ENCODE assay signal across 7 cellular contexts in genomic region chr3:25033407-25034029, GRCh38.
DNase-seq lines count a peak whose midpoint lies in the region; ATAC-seq and TF ChIP-seq lines count a peak whose summit lies in the region.

No MANE protein-coding gene starts in this region.

- H2AK5ac ChIP-seq in mesendoderm (ENCODE audit: low read length) = no peak overlapping the region

- H2BK120ac ChIP-seq in mesendoderm (ENCODE audit: low read depth, low read length) = no peak overlapping the region

- POLR2A ChIA-PET in OCI-LY7 (lab: Charles Lee) = interaction anchor here (1.7 kb wide), 1 partner anchor 9 kb away, joined by 6 read pairs; no protein-coding TSS in a partner anchor

- H3K9me2 ChIP-seq in OCI-LY7 (ENCODE audit: insufficient read depth, low read length) = no peaks in the 10 kb centered on the region

- H3K23ac ChIP-seq in mesendoderm (ENCODE audit: low read length) = no peak overlapping the region

- no TSS peak for BruUV-seq in OCI-LY7 (replicated peaks; lab: Mats Ljungman, UMichigan)

- H4K20me1 ChIP-seq in OCI-LY7 (ENCODE audit: insufficient read depth, low read length) = no peaks in the 10 kb centered on the region

- peak overlapping the region; percentile 74 for H2BK15ac ChIP-seq in mesendoderm (replicated peaks; ENCODE audit: low read depth)

- H3K27ac ChIP-seq in OCI-LY7 (ENCODE audit: low read depth, low read length, poor library complexity, severe bottlenecking) (no peak overlapping the region), mesendoderm (ENCODE audit: low read depth, low read length) (no peak overlapping the region)

- no CpG with 5 or more reads among the region's 6 CpGs for WGBS in mesendoderm (ENCODE audit: extremely low coverage, insufficient coverage, low lambda C conversion rate)

- ATAC-seq in GM19324 (IDR thresholded peaks at IDR 0.05; ENCODE audit: low FRiP score, unreplicated experiment) (peak; percentile 50), HG03354 (IDR thresholded peaks at IDR 0.05; ENCODE audit: poor library complexity, severe bottlenecking, unreplicated experiment) (peak; percentile 95)

- TF ChIP-seq CTCF in OCI-LY7 (conservative IDR thresholded peaks at IDR 0.05; ENCODE audit: low read length) = peak; percentile 79

- no peaks in the 10 kb centered on the region for H3K27me3 ChIP-seq in mesendoderm (ENCODE audit: insufficient read depth, low read length, poor library complexity)

- no peak overlapping the region for H3K4ac ChIP-seq in mesendoderm (ENCODE audit: low read depth, low read length)

- intact Hi-C loops in OCI-LY7 (cut with micrococcal nuclease; ENCODE audit: unreplicated experiment) = loop anchor here (10.0 kb wide), 1 partner anchor 259 kb away; no protein-coding TSS in a partner anchor

- no peak overlapping the region for H3K18ac ChIP-seq in mesendoderm (ENCODE audit: low read length)

- H3K9me3 ChIP-seq in OCI-LY7 (ENCODE audit: low read length) = no peaks in the 10 kb centered on the region

- no peak overlapping the region for H4K8ac ChIP-seq in mesendoderm (ENCODE audit: low read depth, low read length)

- H3K9ac ChIP-seq in mesendoderm (ENCODE audit: low read length) = no peak overlapping the region

- DNase-seq in G401 (ENCODE audit: low spot score) (peak; percentile 17), OCI-LY7 (ENCODE audit: low spot score) (peak; percentile 56), ecto neural progenitor cell (ENCODE audit: low spot score) (peak; percentile 56), mesendoderm (peak; percentile 88), mesenteric fat pad (ENCODE audit: low spot score) (no peak)

- CTCF ChIA-PET in OCI-LY7 (lab: Charles Lee; ENCODE audit: unreplicated experiment) = interaction anchor here (0.8 kb wide), 1 partner anchor 12 kb away, joined by 3 read pairs; no protein-coding TSS in a partner anchor

- no peaks in the 10 kb centered on the region for H3K79me1 ChIP-seq in mesendoderm (ENCODE audit: low read length)

- H3K36me3 ChIP-seq in OCI-LY7 (ENCODE audit: insufficient read depth, low read length) = no peaks in the 10 kb centered on the region
- no peaks in the 10 kb centered on the region for H3K36me3 ChIP-seq in mesendoderm (ENCODE audit: control insufficient read depth, insufficient read depth, low read length)

- H3K79me2 ChIP-seq in OCI-LY7 (ENCODE audit: insufficient read depth, low read depth, low read length) = no peaks in the 10 kb centered on the region
- H3K79me2 ChIP-seq in mesendoderm (ENCODE audit: control insufficient read depth, insufficient read depth, low read length) = no peaks in the 10 kb centered on the region

- H3K4me3 ChIP-seq in OCI-LY7 (ENCODE audit: low read depth, low read length, poor library complexity, severe bottlenecking) = no peak overlapping the region
- H3K4me3 ChIP-seq in mesendoderm (ENCODE audit: low read length) = no peak overlapping the region

- H2BK5ac ChIP-seq in mesendoderm (ENCODE audit: low read length) = no peak overlapping the region

- in situ Hi-C loops in G401 (cut with HindIII; ENCODE audit: low sequenced_read_pairs) = no loop called here

- H3K56ac ChIP-seq in mesendoderm (ENCODE audit: low read length) = no peak overlapping the region

- no peak overlapping the region for H2AFZ ChIP-seq in OCI-LY7 (ENCODE audit: low read length)

- H3K4me2 ChIP-seq in OCI-LY7 (ENCODE audit: low read length) (no peak overlapping the region), mesendoderm (ENCODE audit: low read length) (no peak overlapping the region)

- H3K4me1 ChIP-seq in OCI-LY7 (ENCODE audit: insufficient read depth, low read length, poor library complexity, severe bottlenecking) = no peaks in the 10 kb centered on the region
- no peaks in the 10 kb centered on the region for H3K4me1 ChIP-seq in mesendoderm (ENCODE audit: control insufficient read depth, low read depth, low read length)

- H4K5ac ChIP-seq in mesendoderm (ENCODE audit: low read length) = no peak overlapping the region
